Comparison of ENCODE assay signal across 9 cellular contexts in genomic region chr16:19119564-19119963, GRCh38. TPM values are rescaled to one million over a fixed set of nuclear protein-coding genes. Genes with fewer than 3 reads are reported as not detected.
DNase-seq lines count a peak whose midpoint lies in the region; ATAC-seq and TF ChIP-seq lines count a peak whose summit lies in the region.
"Had no signal": no experiment of that assay in that cellular context is flagged by ENCODE, and none has a peak within 500 bp of the region (broad histone marks: within the 10 kb centered on the region; RNA-seq: fewer than 3 reads in every experiment).

No MANE protein-coding gene starts in this region.

- intact Hi-C loops in Caco-2 (cut with micrococcal nuclease; ENCODE audit: unreplicated experiment), result no loop called here

- H3K4me3 ChIP-seq in GM12865 (ENCODE audit: low read depth, low read length), result peak overlapping the region; percentile 47
- peak overlapping the region; percentile 55 for H3K4me3 ChIP-seq in fibroblast of mammary gland (ENCODE audit: control insufficient read depth, low read depth, low read length)
- H3K4me3 ChIP-seq in skeletal muscle cell (ENCODE audit: low read depth, low read length), result peak overlapping the region; percentile 53
- no peak overlapping the region for H3K4me3 ChIP-seq in Caco-2 (ENCODE audit: low read depth, low read length)

- no peaks in the 10 kb centered on the region for H3K27me3 Mint-ChIP-seq in T-helper 1 cell treated with Interleukin-12 subunit alpha and Interleukin-12 subunit beta and Interleukin-4 antibody, amounts not matched to agents 30 μg/mL and 1 μg/mL, for 36 hours (ENCODE audit: low read depth)
- no peaks in the 10 kb centered on the region for H3K27me3 Mint-ChIP-seq in Caco-2 (ENCODE audit: insufficient read depth, unreplicated experiment)

- peak; percentile 67 for DNase-seq in GM12865 (ENCODE audit: low read depth)
- peak; percentile 97 for DNase-seq in fibroblast of mammary gland (ENCODE audit: low read depth)
- peak; percentile 85 for DNase-seq in skeletal muscle cell (ENCODE audit: low read depth)
- no peak for DNase-seq in Caco-2
- DNase-seq in effector CD8-positive, alpha-beta T cell (lab: John Stamatoyannopoulos, UW), result no peak
- DNase-seq: stimulated activated naive CD4-positive, alpha-beta T cell had no signal

- TF ChIP-seq CTCF in GM12865 (IDR thresholded peaks at IDR 0.05; ENCODE audit: insufficient read depth, low read depth, low read length, missing control alignments), result no peak
- TF ChIP-seq CTCF in fibroblast of mammary gland (conservative IDR thresholded peaks at IDR 0.05; ENCODE audit: control insufficient read depth, insufficient read depth, low read depth, low read length), result no peak
- no peak for TF ChIP-seq CTCF in Caco-2 (IDR thresholded peaks at IDR 0.05; ENCODE audit: insufficient read depth in 1 of 2, low read depth in 1 of 2, low read length in 1 of 2, severe bottlenecking in 1 of 2, unreplicated experiment in 1 of 2)

- H3K9me3 ChIP-seq in Caco-2, result no peaks in the 10 kb centered on the region

- no TSS peak for BruUV-seq in Caco-2 (replicated peaks; lab: Mats Ljungman, UMichigan)

- H3K4me1 Mint-ChIP-seq in T-helper 1 cell treated with Interleukin-12 subunit alpha and Interleukin-12 subunit beta and Interleukin-4 antibody, amounts not matched to agents 30 μg/mL and 1 μg/mL, for 36 hours (ENCODE audit: low read depth), result peaks cover 28% of the 10 kb centered on the region
- peaks cover 21% of the 10 kb centered on the region for H3K4me1 Mint-ChIP-seq in Caco-2 (ENCODE audit: low read depth, unreplicated experiment)

- peak overlapping the region; percentile 13 for H3K4me3 Mint-ChIP-seq in T-helper 1 cell treated with Interleukin-12 subunit alpha and Interleukin-12 subunit beta and Interleukin-4 antibody, amounts not matched to agents 30 μg/mL and 1 μg/mL, for 36 hours
- no peak overlapping the region for H3K4me3 Mint-ChIP-seq in Caco-2 (ENCODE audit: unreplicated experiment)

- CTCF ChIA-PET in Caco-2 (lab: Charles Lee), result no interaction called here

- H3K4me1 ChIP-seq in Caco-2, result peaks cover 44% of the 10 kb centered on the region

- H3K36me3 ChIP-seq in Caco-2 (ENCODE audit: control insufficient read depth, insufficient read depth, low read length), result no peaks in the 10 kb centered on the region; the same call in 1 of the 2 replicates

- peaks cover 7% of the 10 kb centered on the region for H3K9me3 Mint-ChIP-seq in T-helper 1 cell treated with Interleukin-12 subunit alpha and Interleukin-12 subunit beta and Interleukin-4 antibody, amounts not matched to agents 30 μg/mL and 1 μg/mL, for 36 hours
- H3K9me3 Mint-ChIP-seq in Caco-2 (ENCODE audit: unreplicated experiment), result no peaks in the 10 kb centered on the region

- no peak for ATAC-seq in GM21619 (IDR thresholded peaks at IDR 0.05; ENCODE audit: unreplicated experiment)
- no peak for ATAC-seq in HG02798 (IDR thresholded peaks at IDR 0.05; ENCODE audit: poor library complexity, unreplicated experiment)

- H3K27ac Mint-ChIP-seq in T-helper 1 cell treated with Interleukin-12 subunit alpha and Interleukin-12 subunit beta and Interleukin-4 antibody, amounts not matched to agents 30 μg/mL and 1 μg/mL, for 36 hours, result peak overlapping the region; percentile 54
- H3K27ac Mint-ChIP-seq in Caco-2 (ENCODE audit: unreplicated experiment), result no peak overlapping the region

- no peaks in the 10 kb centered on the region for H3K27me3 ChIP-seq in Caco-2 (replicated peaks; ENCODE audit: control insufficient read depth, insufficient read depth, low read length)

- H3K36me3 Mint-ChIP-seq in T-helper 1 cell treated with Interleukin-12 subunit alpha and Interleukin-12 subunit beta and Interleukin-4 antibody, amounts not matched to agents 30 μg/mL and 1 μg/mL, for 36 hours (ENCODE audit: low read depth), result peaks cover 5% of the 10 kb centered on the region
- peaks cover 16% of the 10 kb centered on the region for H3K36me3 Mint-ChIP-seq in Caco-2 (ENCODE audit: insufficient read depth, unreplicated experiment)

- POLR2A ChIA-PET in Caco-2 (lab: Charles Lee), result no interaction called here

RNA-seq across cellular contexts. Expression of gene ITPRIPL2, which starts 5.8 kb away (rescaled TPM):
- 24.5 TPM in 2 replicates for total RNA-seq in Caco-2 (2022)

RNA-seq across cellular contexts. Expression of gene SYT17, which starts 48.5 kb away (rescaled TPM):
- 4.2 and 4.6 TPM in 2 replicates for total RNA-seq in Caco-2 (2022)

RNA-seq across cellular contexts. Expression of gene COQ7, which starts 52.1 kb away (rescaled TPM):
- total RNA-seq in Caco-2 (2022), result 15.7 and 17.3 TPM in 2 replicates

Comparison
In these comparisons a context has a peak if more than half of its experiments do, and no peak if none do; other contexts are left out.
1. DNase-seq: peak in GM12865 (single experiment), fibroblast of mammary gland (single experiment) and skeletal muscle cell (single experiment); none in Caco-2 (0 of 2) and effector CD8-positive, alpha-beta T cell (single experiment).